In the genomic region with DNA sequence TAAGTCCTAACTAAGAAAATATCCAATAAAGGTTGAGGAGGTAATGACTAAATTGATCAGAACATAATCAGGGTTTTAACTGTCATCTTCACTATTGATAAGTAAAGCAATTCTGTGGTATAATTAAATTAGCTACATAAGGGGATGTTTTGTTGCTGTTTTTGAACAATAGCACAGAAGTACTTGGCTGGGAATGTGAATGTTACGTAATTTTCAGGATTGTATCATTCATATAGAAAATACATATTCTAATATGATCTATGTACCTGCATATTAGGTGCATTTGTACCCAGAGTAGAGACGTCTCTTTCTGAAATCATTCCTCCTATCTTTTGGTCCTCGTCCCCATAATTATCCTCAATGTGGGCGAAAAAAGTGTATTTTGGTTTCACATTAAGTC, we compare ENCODE assay signal across 13 cellular contexts.
"Had no signal": no experiment of that assay in that cellular context is flagged by ENCODE, and none has a peak within 500 bp of the region (broad histone marks: within the 10 kb centered on the region; RNA-seq: fewer than 3 reads in every experiment).

No MANE protein-coding gene starts in this region.

- H3K4me1 ChIP-seq: right atrium auricular region, tibial artery, upper lobe of right lung had no signal

- H3K36me3 ChIP-seq: lower lobe of right lung, right atrium auricular region, spleen, suprapubic skin, thoracic aorta, tibial artery, upper lobe of right lung had no signal

- FAIRE-seq: keratinocyte had no signal

- DNase-seq: left ventricle myocardium superior; lower lobe of right lung; spleen; stimulated activated naive CD4-positive, alpha-beta T cell; tibial artery; upper lobe of right lung had no signal

- ATAC-seq: naive thymus-derived CD8-positive, alpha-beta T cell; stimulated activated effector memory CD8-positive, alpha-beta T cell treated with anti-CD3 and anti-CD28 coated beads, Interleukin-12 subunit alpha, Interleukin-12 subunit beta, amount 100 ng/mL, for 72 hours had no signal

- H3K4me3 ChIP-seq: lower lobe of right lung, right atrium auricular region, skin epidermis, spleen, suprapubic skin, thoracic aorta, tibial artery, upper lobe of right lung had no signal

- H3K27ac ChIP-seq: lower lobe of right lung, right atrium auricular region, skin epidermis, suprapubic skin, thoracic aorta, tibial artery, upper lobe of right lung had no signal

- H3K9me3 ChIP-seq: lower lobe of right lung, right atrium auricular region, suprapubic skin, thoracic aorta, tibial artery, upper lobe of right lung had no signal

- H3K27me3 ChIP-seq: right atrium auricular region, suprapubic skin, tibial artery, upper lobe of right lung had no signal
